ENCODE assay signal across 8 cellular contexts in genomic region chr11:130427581-130428211, GRCh38. TPM values are rescaled to one million over a fixed set of nuclear protein-coding genes. Genes with fewer than 3 reads are reported as not detected.
DNase-seq lines count a peak whose midpoint lies in the region; ATAC-seq and TF ChIP-seq lines count a peak whose summit lies in the region.

No MANE protein-coding gene starts in this region.

- CTCF ChIA-PET in HEK293 (lab: Yijun Ruan, JAX) = interaction anchor here (0.7 to 11.6 kb wide), 3 partner anchors 215 to 435 kb away, joined by 3 to 408 read pairs (median 68); no protein-coding TSS in a partner anchor
- CTCF ChIA-PET in activated CD8-positive, alpha-beta T cell treated with anti-CD3 and anti-CD28 coated beads, Interleukin-2, amount 10 ng/mL, durations not matched to agents 7 days and 5 days (lab: Charles Lee) = interaction anchor here (3.5 kb wide), 1 partner anchor 435 kb away, joined by 21 read pairs; no protein-coding TSS in a partner anchor
- CTCF ChIA-PET in activated CD4-positive, alpha-beta T cell treated with anti-CD3 and anti-CD28 coated beads, Interleukin-2, amount 10 ng/mL, durations not matched to agents 7 days and 5 days (lab: Charles Lee) = interaction anchor here (1.7 kb wide), 1 partner anchor 435 kb away, joined by 8 read pairs; no protein-coding TSS in a partner anchor

- no peaks in the 10 kb centered on the region for H3K9me3 Mint-ChIP-seq in activated CD8-positive, alpha-beta T cell treated with anti-CD3 and anti-CD28 coated beads, Interleukin-2, amount 10 ng/mL, durations not matched to agents 7 days and 5 days (ENCODE audit: insufficient read depth)
- H3K9me3 Mint-ChIP-seq in activated CD4-positive, alpha-beta T cell treated with anti-CD3 and anti-CD28 coated beads, Interleukin-2, amount 10 ng/mL, durations not matched to agents 7 days and 5 days = no peaks in the 10 kb centered on the region

- H3K27me3 Mint-ChIP-seq in activated CD8-positive, alpha-beta T cell treated with anti-CD3 and anti-CD28 coated beads, Interleukin-2, amount 10 ng/mL, durations not matched to agents 7 days and 5 days (ENCODE audit: low read depth) = peaks cover 49% of the 10 kb centered on the region
- peaks cover 47% of the 10 kb centered on the region for H3K27me3 Mint-ChIP-seq in activated CD4-positive, alpha-beta T cell treated with anti-CD3 and anti-CD28 coated beads, Interleukin-2, amount 10 ng/mL, durations not matched to agents 7 days and 5 days

- H3K4me3 Mint-ChIP-seq in activated CD8-positive, alpha-beta T cell treated with anti-CD3 and anti-CD28 coated beads, Interleukin-2, amount 10 ng/mL, durations not matched to agents 7 days and 5 days = no peak overlapping the region
- no peak overlapping the region for H3K4me3 Mint-ChIP-seq in activated CD4-positive, alpha-beta T cell treated with anti-CD3 and anti-CD28 coated beads, Interleukin-2, amount 10 ng/mL, durations not matched to agents 7 days and 5 days

- peaks cover 74% of the 10 kb centered on the region for H3K27me3 ChIP-seq in skeletal muscle satellite cell (ENCODE audit: control insufficient read depth, insufficient read depth, low read length)

- peak overlapping the region; percentile 76 for H3K4me2 ChIP-seq in skeletal muscle satellite cell (ENCODE audit: low read length)

- POLR2A ChIA-PET in HEK293 (lab: Yijun Ruan, JAX) = no interaction called here
- POLR2A ChIA-PET in activated CD8-positive, alpha-beta T cell treated with anti-CD3 and anti-CD28 coated beads, Interleukin-2, amount 10 ng/mL, durations not matched to agents 7 days and 5 days (lab: Charles Lee) = no interaction called here
- POLR2A ChIA-PET in activated CD4-positive, alpha-beta T cell treated with anti-CD3 and anti-CD28 coated beads, Interleukin-2, amount 10 ng/mL, durations not matched to agents 7 days and 5 days (lab: Charles Lee) = no interaction called here

- no peaks in the 10 kb centered on the region for H3K36me3 ChIP-seq in HEK293 (ENCODE audit: control insufficient read depth in 2 of 2, insufficient read depth in 1 of 2, low read length in 2 of 2)
- no peaks in the 10 kb centered on the region for H3K36me3 ChIP-seq in skeletal muscle satellite cell (ENCODE audit: insufficient read depth, low read length)

- no peak overlapping the region; the same call in 1 of the 2 replicates for H3K27ac ChIP-seq in HEK293 (ENCODE audit: extremely low read depth, low read depth, low read length)

- no peak overlapping the region for H3K27ac Mint-ChIP-seq in activated CD8-positive, alpha-beta T cell treated with anti-CD3 and anti-CD28 coated beads, Interleukin-2, amount 10 ng/mL, durations not matched to agents 7 days and 5 days
- H3K27ac Mint-ChIP-seq in activated CD4-positive, alpha-beta T cell treated with anti-CD3 and anti-CD28 coated beads, Interleukin-2, amount 10 ng/mL, durations not matched to agents 7 days and 5 days = no peak overlapping the region

- peak; percentile 88 for TF ChIP-seq CTCF in HEK293 (tag by site-specific recombination; IDR thresholded peaks at IDR 0.05)

- peak overlapping the region; percentile 36 for H3K4me3 ChIP-seq in HEK293 (ENCODE audit: low read depth, low read length)
- H3K4me3 ChIP-seq in iPS-11a (ENCODE audit: low read depth, low read length) = peak overlapping the region; percentile 13
- H3K4me3 ChIP-seq in skeletal muscle satellite cell (ENCODE audit: low read length) = no peak overlapping the region

- ATAC-seq in activated CD8-positive, alpha-beta T cell treated with anti-CD3 and anti-CD28 coated beads, Interleukin-2, amount 10 ng/mL, durations not matched to agents 7 days and 5 days = peak; percentile 35
- no peak for ATAC-seq in HG02798 (IDR thresholded peaks at IDR 0.05; ENCODE audit: poor library complexity, unreplicated experiment)

- no peak overlapping the region for H3K9ac ChIP-seq in skeletal muscle satellite cell (ENCODE audit: low read depth, low read length)

- no peaks in the 10 kb centered on the region for H3K36me3 Mint-ChIP-seq in activated CD8-positive, alpha-beta T cell treated with anti-CD3 and anti-CD28 coated beads, Interleukin-2, amount 10 ng/mL, durations not matched to agents 7 days and 5 days (ENCODE audit: low read depth)
- no peaks in the 10 kb centered on the region for H3K36me3 Mint-ChIP-seq in activated CD4-positive, alpha-beta T cell treated with anti-CD3 and anti-CD28 coated beads, Interleukin-2, amount 10 ng/mL, durations not matched to agents 7 days and 5 days (ENCODE audit: low read depth)

- H3K4me1 ChIP-seq in HEK293 (ENCODE audit: control insufficient read depth, insufficient read depth, low read length) (no peaks in the 10 kb centered on the region; the same call in 1 of the 2 replicates), skeletal muscle satellite cell (ENCODE audit: control insufficient read depth, insufficient read depth, low read length) (peaks cover 13% of the 10 kb centered on the region)

- H3K9me3 ChIP-seq in HEK293 (ENCODE audit: control insufficient read depth, insufficient read depth, low read depth, low read length) (no peaks in the 10 kb centered on the region), skeletal muscle satellite cell (replicated peaks; ENCODE audit: low read length) (no peaks in the 10 kb centered on the region)

- H3K4me1 Mint-ChIP-seq in activated CD8-positive, alpha-beta T cell treated with anti-CD3 and anti-CD28 coated beads, Interleukin-2, amount 10 ng/mL, durations not matched to agents 7 days and 5 days (ENCODE audit: low read depth) = peaks cover 12% of the 10 kb centered on the region
- H3K4me1 Mint-ChIP-seq in activated CD4-positive, alpha-beta T cell treated with anti-CD3 and anti-CD28 coated beads, Interleukin-2, amount 10 ng/mL, durations not matched to agents 7 days and 5 days = peaks cover 9% of the 10 kb centered on the region

- no peak for DNase-seq in activated CD8-positive, alpha-beta T cell treated with anti-CD3 and anti-CD28 coated beads, Interleukin-2, amount 10 ng/mL, durations not matched to agents 7 days and 5 days
- no peak for DNase-seq in activated CD4-positive, alpha-beta T cell treated with anti-CD3 and anti-CD28 coated beads, Interleukin-2, amount 10 ng/mL, durations not matched to agents 7 days and 5 days
- DNase-seq in activated naive CD4-positive, alpha-beta T cell treated with anti-CD3 and anti-CD28 coated beads, Interleukin-2, amount 50 U/mL, for 16 hours = no peak
- DNase-seq in NCI-H510A treated with DMSO at 0.1 percent for 48 hours (lab: John Stamatoyannopoulos, UW) = no peak

TF ChIP-seq in HEK293, 187 proteins besides CTCF, POLR2A, EP300 and RAD21 (continues in another document):
- TF ChIP-seq SETDB1 (IDR thresholded peaks at IDR 0.05; ENCODE audit: insufficient read length, low read length) = no peak
- TF ChIP-seq PRDM10 (tag by site-specific recombination; IDR thresholded peaks at IDR 0.05) = peak; percentile 85
- peak; percentile 65 for TF ChIP-seq ZIC2 (tag by site-specific recombination; IDR thresholded peaks at IDR 0.05)
- peak; percentile 88 for TF ChIP-seq ZNF335 (tag by site-specific recombination; conservative IDR thresholded peaks at IDR 0.05)
- peak; percentile 56; the same call in 1 of the 2 replicates for TF ChIP-seq ZNF341 (tag by site-specific recombination; IDR thresholded peaks at IDR 0.05; ENCODE audit: low read depth)
- no peak for TF ChIP-seq ZNF311 (tag by site-specific recombination; IDR thresholded peaks at IDR 0.05; ENCODE audit: borderline replicate concordance)
- TF ChIP-seq KLF7 (tag by site-specific recombination; IDR thresholded peaks at IDR 0.05; ENCODE audit: borderline replicate concordance) = no peak
- TF ChIP-seq ZNF777 (tag by site-specific recombination; IDR thresholded peaks at IDR 0.05; ENCODE audit: borderline replicate concordance) = peak; percentile 82; the same call in 1 of the 2 replicates
- no peak for TF ChIP-seq ZNF146 (tag by site-specific recombination; IDR thresholded peaks at IDR 0.05)

RNA-seq across cellular contexts. Expression of gene ADAMTS8, which starts 0.7 kb away (rescaled TPM):
- not detected for total RNA-seq in activated CD8-positive, alpha-beta T cell treated with anti-CD3 and anti-CD28 coated beads, Interleukin-2, amount 10 ng/mL, durations not matched to agents 7 days and 5 days
- total RNA-seq in skeletal muscle satellite cell (2012; rRNA removed) = under 0.01 and 0.25 TPM in 2 replicates
- not detected for total RNA-seq in activated CD4-positive, alpha-beta T cell treated with anti-CD3 and anti-CD28 coated beads, Interleukin-2, amount 10 ng/mL, durations not matched to agents 7 days and 5 days

RNA-seq across cellular contexts. Expression of gene ADAMTS15, which starts 20.7 kb away (rescaled TPM):
- total RNA-seq in activated CD8-positive, alpha-beta T cell treated with anti-CD3 and anti-CD28 coated beads, Interleukin-2, amount 10 ng/mL, durations not matched to agents 7 days and 5 days = under 1 TPM; 0.05 to 0.08 TPM
- 15.5 and 45.9 TPM in 2 replicates for total RNA-seq in skeletal muscle satellite cell (2012; rRNA removed)
- total RNA-seq in activated CD4-positive, alpha-beta T cell treated with anti-CD3 and anti-CD28 coated beads, Interleukin-2, amount 10 ng/mL, durations not matched to agents 7 days and 5 days = under 1 TPM; 0.04 to 0.05 TPM
